In genomic region chr12:66896797-66897196, GRCh38 we compare ENCODE assay signal across 19 cellular contexts.
DNase-seq lines count a peak whose midpoint lies in the region; ATAC-seq and TF ChIP-seq lines count a peak whose summit lies in the region.
"Had no signal": no experiment of that assay in that cellular context is flagged by ENCODE, and none has a peak within 500 bp of the region (broad histone marks: within the 10 kb centered on the region; RNA-seq: fewer than 3 reads in every experiment).

No MANE protein-coding gene starts in this region.

- no peak for TF ChIP-seq CTCF in heart right ventricle (IDR thresholded peaks at IDR 0.05)
- TF ChIP-seq CTCF in esophagus squamous epithelium (IDR thresholded peaks at IDR 0.05) = no peak
- no peak for TF ChIP-seq CTCF in ascending aorta (IDR thresholded peaks at IDR 0.05)

- H3K27me3 ChIP-seq in right cardiac atrium (ENCODE audit: control insufficient read depth, insufficient read depth) (no peaks in the 10 kb centered on the region), heart right ventricle (no peaks in the 10 kb centered on the region), esophagus squamous epithelium (no peaks in the 10 kb centered on the region), ascending aorta (no peaks in the 10 kb centered on the region)
- H3K27me3 ChIP-seq: BLaER1 had no signal

- 56% methylated on average over 8 of the region's 8 CpGs for WGBS in right cardiac atrium
- 70 to 78% methylated on average over 8 of the region's 8 CpGs for WGBS in heart right ventricle, 2 donors
- 74 to 88% methylated on average over 8 of the region's 8 CpGs for WGBS in esophagus squamous epithelium, 2 donors

- TF ChIP-seq POLR2A in esophagus squamous epithelium (IDR thresholded peaks at IDR 0.05) = no peak

- H3K27ac ChIP-seq in right cardiac atrium (ENCODE audit: low read length) (no peak overlapping the region), heart right ventricle (no peak overlapping the region), esophagus squamous epithelium (peak overlapping the region in 3 of 4 donors; percentile 17 to 57 (median 29)), ascending aorta (no peak overlapping the region)
- H3K27ac ChIP-seq: 22Rv1, BLaER1, C4-2B had no signal

- DNase-seq in right cardiac atrium (peak in 2 of 3 donors; percentile 12 to 43), heart right ventricle (no peak), esophagus squamous epithelium (lab: John Stamatoyannopoulos, UW) (no peak), posterior cingulate gyrus (peak in 6 of 10 donors; percentile 26 to 89 (median 55)), ascending aorta (ENCODE audit: low spot score in 2 of 2) (no peak)
- DNase-seq in activated CD4-positive, CD25-positive, alpha-beta regulatory T cell (lab: John Stamatoyannopoulos, UW) = no peak
- DNase-seq: CD4-positive, alpha-beta T cell; CD8-positive, alpha-beta memory T cell; DMS 273 treated with DMSO at 0.1 percent for 48 hours; DMS79; EL; GDM1; GOT3; HFFc6 had no signal

- H3K9me3 ChIP-seq in right cardiac atrium (ENCODE audit: control insufficient read depth, low read length) (no peaks in the 10 kb centered on the region), heart right ventricle (no peaks in the 10 kb centered on the region), esophagus squamous epithelium (no peaks in the 10 kb centered on the region), ascending aorta (no peaks in the 10 kb centered on the region)
- H3K9me3 ChIP-seq: BLaER1, HAP-1 had no signal

- H3K36me3 ChIP-seq in heart right ventricle (no peaks in the 10 kb centered on the region), esophagus squamous epithelium (no peaks in the 10 kb centered on the region), ascending aorta (no peaks in the 10 kb centered on the region)
- H3K36me3 ChIP-seq: HAP-1 had no signal

- intact Hi-C loops in right cardiac atrium (cut with DNase I) = no loop called here
- intact Hi-C loops in heart right ventricle (cut with DNase I) = no loop called here
- intact Hi-C loops in esophagus squamous epithelium (cut with DNase I) = no loop called here
- intact Hi-C loops in posterior cingulate gyrus (cut with DNase I) = no loop called here
- intact Hi-C loops in ascending aorta (cut with DNase I) = no loop called here

- no peaks in the 10 kb centered on the region for H3K4me1 ChIP-seq in right cardiac atrium (ENCODE audit: control insufficient read depth, insufficient read depth, low read length)
- H3K4me1 ChIP-seq in heart right ventricle = peaks cover 0 to 10% (median 0%) of the 10 kb centered on the region in 9 donors
- H3K4me1 ChIP-seq in esophagus squamous epithelium = peaks cover 0 to 36% (median 8%) of the 10 kb centered on the region in 3 donors
- H3K4me1 ChIP-seq in ascending aorta = no peaks in the 10 kb centered on the region
- H3K4me1 ChIP-seq: HAP-1 had no signal

- ATAC-seq in right cardiac atrium (no peak), heart right ventricle (no peak)
- ATAC-seq: GM12878 had no signal

- H3K4me3 ChIP-seq in right cardiac atrium (ENCODE audit: low read length) = no peak overlapping the region
- no peak overlapping the region for H3K4me3 ChIP-seq in heart right ventricle
- H3K4me3 ChIP-seq in esophagus squamous epithelium = no peak overlapping the region
- no peak overlapping the region for H3K4me3 ChIP-seq in ascending aorta
- H3K4me3 ChIP-seq: BLaER1, GM12878, HAP-1 had no signal

Comparison
In these comparisons a context has a peak if more than half of its experiments do, and no peak if none do; other contexts are left out.
1. DNase-seq: peak in right cardiac atrium (2 of 3) and posterior cingulate gyrus (6 of 10); none in heart right ventricle (0 of 2), esophagus squamous epithelium (single experiment), activated CD4-positive, CD25-positive, alpha-beta regulatory T cell (0 of 4) and ascending aorta (0 of 2).
2. H3K27ac ChIP-seq: peak in esophagus squamous epithelium (3 of 4); none in right cardiac atrium (single experiment), heart right ventricle (0 of 10) and ascending aorta (0 of 2).